ENCODE assay signal across 11 cellular contexts in the genomic region with DNA sequence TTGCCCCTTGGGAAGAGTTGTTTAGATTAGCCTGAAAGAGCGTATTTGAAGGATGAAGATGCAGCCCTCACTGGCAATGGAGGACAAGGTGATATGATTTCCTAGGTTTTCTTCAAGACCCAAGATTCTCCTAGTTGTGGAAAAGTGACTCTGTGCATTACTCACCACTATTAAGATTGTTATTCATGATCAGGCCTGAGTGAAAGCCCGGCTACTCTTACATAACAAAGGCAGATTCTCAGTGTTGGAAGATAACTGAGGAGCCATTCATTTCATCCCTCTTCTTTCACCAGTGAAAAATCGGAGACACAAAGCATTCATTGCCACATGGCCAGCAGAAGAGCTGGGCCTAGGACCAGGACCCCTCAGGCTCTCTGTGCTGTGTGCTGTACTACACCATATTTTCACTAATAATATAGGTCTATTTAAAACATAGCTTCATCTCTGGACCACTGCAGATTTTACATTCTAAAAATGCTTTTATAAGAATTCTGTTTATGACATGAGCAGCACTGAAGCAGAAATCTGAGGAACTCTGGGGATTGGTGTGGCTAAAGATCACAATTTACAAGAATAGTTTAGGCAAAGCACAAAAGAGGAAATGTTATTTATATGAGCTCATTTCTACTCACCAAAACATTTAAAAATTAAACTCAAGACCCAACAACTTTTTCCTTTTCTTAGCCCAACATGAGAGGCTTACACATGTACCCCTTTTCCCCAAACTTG.
A peak's percentile ranks its signal among the peaks of the same experiment; 100 is the strongest.
DNase-seq lines count a peak whose midpoint lies in the region; ATAC-seq and TF ChIP-seq lines count a peak whose summit lies in the region.
"Had no signal": no experiment of that assay in that cellular context is flagged by ENCODE, and none has a peak within 500 bp of the region (broad histone marks: within the 10 kb centered on the region; RNA-seq: fewer than 3 reads in every experiment).

No MANE protein-coding gene starts in this region.

- H3K4me3 Mint-ChIP-seq in nephron = peak overlapping the region in 1 of 3 experiments; percentile 2
- H3K4me3 Mint-ChIP-seq: CD4-positive, CD25-positive, alpha-beta regulatory T cell had no signal

- H3K9me3 ChIP-seq in OCI-LY7 (ENCODE audit: low read length) = no peaks in the 10 kb centered on the region

- H3K4me1 Mint-ChIP-seq in nephron = peaks cover 50% of the 10 kb centered on the region
- H3K4me1 Mint-ChIP-seq: CD4-positive, CD25-positive, alpha-beta regulatory T cell had no signal

- BruUV-seq in OCI-LY7 (replicated peaks; lab: Mats Ljungman, UMichigan) = no TSS peak

- no peaks in the 10 kb centered on the region for H4K20me1 ChIP-seq in OCI-LY7 (ENCODE audit: insufficient read depth, low read length)

- H2AFZ ChIP-seq in ACC112 (ENCODE audit: low read length, unreplicated experiment) = peak overlapping the region; percentile 29
- peak overlapping the region; percentile 84 for H2AFZ ChIP-seq in OCI-LY7 (ENCODE audit: low read length)

- ATAC-seq in GM21526 (IDR thresholded peaks at IDR 0.05; ENCODE audit: low FRiP score, unreplicated experiment) (no peak), HG02798 (IDR thresholded peaks at IDR 0.05; ENCODE audit: poor library complexity, unreplicated experiment) (no peak)

- in situ Hi-C loops in KBM-7 (cut with MboI; ENCODE audit: low pct_unique_long_range_greater_than_20kb, low sequenced_read_pairs) = no loop called here

- intact Hi-C loops in OCI-LY7 (cut with micrococcal nuclease; ENCODE audit: unreplicated experiment) = no loop called here

- POLR2A ChIA-PET in OCI-LY7 (lab: Charles Lee) = interaction anchor here (0.7 to 1.3 kb wide), 6 partner anchors 10 to 125 kb away, joined by 3 read pairs; no protein-coding TSS in a partner anchor

- no peaks in the 10 kb centered on the region for H3K9me3 Mint-ChIP-seq in nephron

- DNase-seq in OCI-LY7 (ENCODE audit: low spot score) = no peak
- peak; percentile 41 for DNase-seq in epithelial cell of proximal tubule (ENCODE audit: low read depth)
- DNase-seq in NCI-H82 treated with DMSO at 0.1 percent for 48 hours (lab: John Stamatoyannopoulos, UW; ENCODE audit: unreplicated experiment) = no peak
- DNase-seq in KBM-7 = no peak
- DNase-seq: activated CD4-positive, alpha-beta T cell treated with anti-CD3 and anti-CD28 coated beads for 1 hour; CD4-positive, CD25-positive, alpha-beta regulatory T cell; NCI-H524 had no signal

- CTCF ChIA-PET in OCI-LY7 (lab: Charles Lee; ENCODE audit: unreplicated experiment) = no interaction called here

- no peaks in the 10 kb centered on the region for H3K27me3 Mint-ChIP-seq in nephron (ENCODE audit: low read depth)

- H3K9me2 ChIP-seq in OCI-LY7 (ENCODE audit: insufficient read depth, low read length) = no peaks in the 10 kb centered on the region

- H3K36me3 ChIP-seq in ACC112 (ENCODE audit: insufficient read depth, low read length) (no peaks in the 10 kb centered on the region), OCI-LY7 (ENCODE audit: insufficient read depth, low read length) (no peaks in the 10 kb centered on the region)

- peak overlapping the region; percentile 42 to 98 (median 71) for H3K27ac Mint-ChIP-seq in nephron
- H3K27ac Mint-ChIP-seq: CD4-positive, CD25-positive, alpha-beta regulatory T cell had no signal

- H3K36me3 Mint-ChIP-seq in nephron (ENCODE audit: low read depth) = no peaks in the 10 kb centered on the region
- H3K36me3 Mint-ChIP-seq: CD4-positive, CD25-positive, alpha-beta regulatory T cell had no signal

- H3K4me1 ChIP-seq in ACC112 (ENCODE audit: control insufficient read depth, insufficient read depth, low read length, unreplicated experiment) = peaks cover 32% of the 10 kb centered on the region
- H3K4me1 ChIP-seq in OCI-LY7 (ENCODE audit: insufficient read depth, low read length, poor library complexity, severe bottlenecking) = peaks cover 22% of the 10 kb centered on the region

- H3K27ac ChIP-seq in ACC112 (ENCODE audit: low read depth, low read length) = peak overlapping the region; percentile 98
- no peak overlapping the region for H3K27ac ChIP-seq in OCI-LY7 (ENCODE audit: low read depth, low read length, poor library complexity, severe bottlenecking)

- TF ChIP-seq CTCF in OCI-LY7 (conservative IDR thresholded peaks at IDR 0.05; ENCODE audit: low read length) = no peak
- TF ChIP-seq CTCF in epithelial cell of proximal tubule (conservative IDR thresholded peaks at IDR 0.05; ENCODE audit: low read depth, low read length) = no peak
- no peak for TF ChIP-seq CTCF in nephron (IDR thresholded peaks at IDR 0.05; ENCODE audit: unreplicated experiment in 3 of 3)

- H3K27me3 ChIP-seq in ACC112 (ENCODE audit: insufficient read depth, low read length) = no peaks in the 10 kb centered on the region

- no peak overlapping the region for H3K4me3 ChIP-seq in ACC112 (ENCODE audit: low read depth, low read length)
- H3K4me3 ChIP-seq in OCI-LY7 (ENCODE audit: low read depth, low read length, poor library complexity, severe bottlenecking) = no peak overlapping the region
- H3K4me3 ChIP-seq in epithelial cell of proximal tubule (ENCODE audit: low read depth, low read length) = no peak overlapping the region

- H3K4me2 ChIP-seq in OCI-LY7 (ENCODE audit: low read length) = peak overlapping the region; percentile 42

- no peaks in the 10 kb centered on the region for H3K79me2 ChIP-seq in ACC112 (ENCODE audit: control insufficient read depth, insufficient read depth, low read length, unreplicated experiment)
- no peaks in the 10 kb centered on the region for H3K79me2 ChIP-seq in OCI-LY7 (ENCODE audit: insufficient read depth, low read depth, low read length)
